1 cellular context compared by ENCODE assay signal in genomic region chr5:42887094-42887493, GRCh38.
TF ChIP-seq lines count a peak whose summit lies in the region.

No MANE protein-coding gene starts in this region.

TF ChIP-seq in HepG2, 621 proteins besides CTCF, POLR2A, EP300 and RAD21 (continued from another document):
- TF ChIP-seq SNAPC4 (CRISPR knock-in tag; IDR thresholded peaks at IDR 0.05), result no peak
- no peak for TF ChIP-seq HNF1B (CRISPR knock-in tag; IDR thresholded peaks at IDR 0.05)
- TF ChIP-seq ZNF251 (CRISPR knock-in tag; IDR thresholded peaks at IDR 0.05), result no peak
- TF ChIP-seq ZNF414 (CRISPR knock-in tag; IDR thresholded peaks at IDR 0.05), result no peak
- no peak for TF ChIP-seq SETDB1 (CRISPR knock-in tag; IDR thresholded peaks at IDR 0.05; ENCODE audit: borderline replicate concordance)
- no peak for TF ChIP-seq PRPF4 (IDR thresholded peaks at IDR 0.05; ENCODE audit: low read depth, low read length, poor library complexity, severe bottlenecking)
